ENCODE assay signal across 21 cellular contexts in the genomic region with DNA sequence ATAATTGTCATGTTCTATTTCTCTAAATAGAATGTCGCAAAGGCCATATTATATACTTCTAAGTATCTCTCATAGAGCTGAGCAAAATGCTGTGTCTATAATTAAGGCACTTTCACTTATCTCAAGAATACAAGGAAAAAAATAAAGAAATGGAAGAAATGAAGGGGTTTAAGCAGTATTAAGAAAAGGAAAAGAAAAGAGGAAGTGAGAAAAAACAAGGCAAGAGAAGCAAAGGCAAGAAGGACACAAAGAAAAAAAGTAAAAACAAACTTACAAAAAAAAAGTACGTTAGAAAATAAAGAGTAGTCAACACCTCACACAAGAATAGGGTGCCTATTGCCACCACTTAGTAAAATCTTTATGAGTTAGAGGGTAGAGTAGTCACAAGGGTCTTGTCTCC.
"Had no signal": no experiment of that assay in that cellular context is flagged by ENCODE, and none has a peak within 500 bp of the region (broad histone marks: within the 10 kb centered on the region; RNA-seq: fewer than 3 reads in every experiment).

No MANE protein-coding gene starts in this region.

- DNase-seq: islet precursor cell; left ventricle myocardium inferior; midbrain; mucosa of descending colon; naive thymus-derived CD4-positive, alpha-beta T cell; ovary; right lobe of liver; stimulated activated CD4-positive, alpha-beta T cell treated with anti-CD3 and anti-CD28 coated beads, Interleukin-1b, Interleukin-23, amount 100 ng/mL, for 48 hours; stimulated activated CD4-positive, alpha-beta T cell treated with anti-CD3 and anti-CD28 coated beads, Interleukin-2, amount 100 ng/mL, for 48 hours; stimulated activated CD4-positive, alpha-beta T cell treated with anti-CD3 and anti-CD28 coated beads, Interleukin-4, amount 100 ng/mL, for 4 hours; stimulated activated CD8-positive, alpha-beta memory T cell treated with anti-CD3 and anti-CD28 coated beads, Interleukin-4, amount 100 ng/mL, for 48 hours; stimulated activated naive CD4-positive, alpha-beta T cell treated with Interleukin-2 at 50 U/mL for 16 hours; stimulated activated naive CD8-positive, alpha-beta T cell treated with anti-CD3 and anti-CD28 coated beads, Interleukin-15, amount 100 ng/mL, for 72 hours; substantia nigra; uterus had no signal

- H3K4me2 ChIP-seq: smooth muscle cell had no signal

- H3K4me1 ChIP-seq: left ventricle myocardium inferior, right atrium auricular region, right lobe of liver, tibial nerve, uterus had no signal

- H3K4me3 ChIP-seq: left ventricle myocardium inferior, lung, mucosa of descending colon, ovary, right atrium auricular region, right lobe of liver, smooth muscle cell, tibial nerve, uterus had no signal

- H3K27ac ChIP-seq: left ventricle myocardium inferior, ovary, right atrium auricular region, right lobe of liver, tibial nerve, uterus had no signal

- H3K27me3 ChIP-seq: ovary, right atrium auricular region, right lobe of liver, tibial nerve, uterus had no signal

- ATAC-seq: mucosa of descending colon; naive thymus-derived CD4-positive, alpha-beta T cell; natural killer cell treated with Interleukin-12 subunit alpha and Interleukin-12 subunit beta and Interleukin-15 and Interleukin-18, amount 100 ng/mL, for 72 hours; right lobe of liver; stimulated activated memory B cell treated with anti-CD40 and anti-IgM and Interleukin-4, amounts not matched to agents 10 μg/mL and 1 μg/mL and 100 μg/mL, for 72 hours; stimulated activated naive CD8-positive, alpha-beta T cell treated with anti-CD3 and anti-CD28 coated beads, Interleukin-15, amount 100 ng/mL, for 72 hours had no signal

- H3K9me3 ChIP-seq: mucosa of descending colon, ovary, right atrium auricular region, right lobe of liver, tibial nerve, uterus had no signal

- H3K36me3 ChIP-seq: left ventricle myocardium inferior, ovary, right atrium auricular region, right lobe of liver, tibial nerve, uterus had no signal
